ENCODE assay signal across 14 cellular contexts in the genomic region with DNA sequence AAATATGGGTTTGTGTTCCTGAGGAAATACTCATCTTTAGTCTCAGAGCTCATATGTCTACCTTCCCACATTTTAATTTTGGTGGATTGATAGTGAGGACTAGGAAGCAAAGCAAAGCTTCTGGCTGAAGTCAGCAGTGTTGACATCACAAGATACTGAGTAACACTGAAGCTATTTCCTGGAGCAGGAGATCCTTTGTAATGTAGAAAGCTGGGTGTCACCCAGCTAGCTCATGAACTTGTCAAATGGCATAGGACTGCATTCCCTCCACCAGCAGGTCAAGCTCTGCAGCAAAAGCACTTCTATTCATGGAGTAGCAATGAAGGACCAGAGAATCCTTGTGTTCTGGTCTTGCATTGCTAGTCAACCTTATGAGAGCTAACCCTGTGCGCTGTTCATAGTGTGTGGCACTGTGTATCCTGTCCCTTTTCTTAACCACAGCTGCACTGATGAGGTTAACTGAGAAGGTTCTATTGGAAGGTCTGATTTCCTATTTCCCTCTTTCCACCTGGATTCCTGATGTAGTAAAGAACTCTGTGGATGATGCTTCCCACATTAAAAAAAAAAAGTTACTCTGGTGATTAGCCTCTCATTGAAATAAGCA.
DNase-seq lines count a peak whose midpoint lies in the region; ATAC-seq and TF ChIP-seq lines count a peak whose summit lies in the region.
"Had no signal": no experiment of that assay in that cellular context is flagged by ENCODE, and none has a peak within 500 bp of the region (broad histone marks: within the 10 kb centered on the region; RNA-seq: fewer than 3 reads in every experiment).

No MANE protein-coding gene starts in this region.

- ATAC-seq in GM18498 (IDR thresholded peaks at IDR 0.05; ENCODE audit: unreplicated experiment): no peak
- ATAC-seq: activated CD8-positive, alpha-beta memory T cell treated with anti-CD3 and anti-CD28 coated beads, Interleukin-2, amount 10 ng/mL, durations not matched to agents 7 days and 5 days; activated naive CD8-positive, alpha-beta T cell treated with anti-CD3 and anti-CD28 coated beads, Interleukin-2, amount 50 U/mL, for 24 hours had no signal

- no peak overlapping the region for H3K4me3 ChIP-seq in H7 (ENCODE audit: insufficient read depth, low read depth, low read length)
- no peak overlapping the region for H3K4me3 ChIP-seq in fibroblast of pulmonary artery (replicated peaks; ENCODE audit: low read depth, low read length)
- H3K4me3 ChIP-seq in retinal pigment epithelial cell (ENCODE audit: low read length): no peak overlapping the region

- in situ Hi-C loops in SK-MEL-5 (cut with HindIII; ENCODE audit: low pct_unique_long_range_greater_than_20kb, low sequenced_read_pairs) (no loop called here), GM13977 (cut with MboI; ENCODE audit: low pct_unique_long_range_greater_than_20kb, low sequenced_read_pairs, unreplicated experiment) (no loop called here)

- no peaks in the 10 kb centered on the region for H3K36me3 ChIP-seq in H7 (replicated peaks; ENCODE audit: control insufficient read depth, insufficient read depth, low read length)

- TF ChIP-seq CTCF in fibroblast of pulmonary artery (IDR thresholded peaks at IDR 0.05; ENCODE audit: low read length, missing control alignments) (no peak), retinal pigment epithelial cell (conservative IDR thresholded peaks at IDR 0.05; ENCODE audit: low read depth, low read length) (no peak), GM13977 (IDR thresholded peaks at IDR 0.05; ENCODE audit: extremely low read depth, insufficient read depth, missing control alignments) (no peak)

- DNase-seq in H7: peak; percentile 22
- peak; percentile 65 for DNase-seq in SK-MEL-5 (ENCODE audit: low read depth, low spot score)
- peak; percentile 55 for DNase-seq in fibroblast of pulmonary artery (ENCODE audit: low read depth)
- DNase-seq in retinal pigment epithelial cell (ENCODE audit: low read depth): peak; percentile 77
- no peak for DNase-seq in medulla oblongata (ENCODE audit: extremely low spot score)
- no peak for DNase-seq in GM13977 (ENCODE audit: low spot score)
- DNase-seq: activated CD8-positive, alpha-beta memory T cell treated with anti-CD3 and anti-CD28 coated beads, Interleukin-2, amount 10 ng/mL, durations not matched to agents 7 days and 5 days; activated naive CD8-positive, alpha-beta T cell treated with anti-CD3 and anti-CD28 coated beads, Interleukin-2, amount 50 U/mL, for 24 hours; effector CD8-positive, alpha-beta T cell; hippocampal formation; NCI-H1092 treated with DMSO at 0.1 percent for 48 hours; NCI-H446; right cardiac atrium had no signal

- H3K27me3 ChIP-seq in H7 (ENCODE audit: control insufficient read depth, insufficient read depth, low read length): no peaks in the 10 kb centered on the region

Comparison
In these comparisons a context has a peak if more than half of its experiments do, and no peak if none do; other contexts are left out.
1. DNase-seq: peak in H7 (single experiment), SK-MEL-5 (single experiment), fibroblast of pulmonary artery (single experiment) and retinal pigment epithelial cell (single experiment); none in medulla oblongata (single experiment) and GM13977 (single experiment).